ENCODE assay signal across 33 cellular contexts in the genomic region with DNA sequence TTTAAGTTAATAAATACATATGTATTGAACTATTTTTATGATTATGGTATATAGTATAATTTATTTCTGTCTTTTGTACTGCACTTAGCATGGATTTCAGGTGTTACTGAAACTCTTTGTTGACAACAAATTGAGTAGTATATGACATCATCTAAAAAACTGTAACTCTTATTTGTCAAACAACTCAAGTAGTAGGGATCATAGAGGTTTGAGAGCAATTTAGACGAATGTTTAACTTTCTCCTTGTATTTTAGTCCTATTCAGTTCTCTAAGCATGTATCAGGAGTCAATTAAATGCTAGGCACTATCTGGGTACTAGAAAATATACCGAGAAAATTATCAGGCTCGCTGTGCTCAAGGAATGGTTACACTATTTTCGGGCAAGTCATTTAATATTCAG.
"Had no signal": no experiment of that assay in that cellular context is flagged by ENCODE, and none has a peak within 500 bp of the region (broad histone marks: within the 10 kb centered on the region; RNA-seq: fewer than 3 reads in every experiment).

No MANE protein-coding gene starts in this region.

- H3K4me1 ChIP-seq: pancreas, prostate gland, sigmoid colon, suprapubic skin had no signal

- H3K36me3 ChIP-seq: cardiac muscle cell, pancreas, prostate gland, sigmoid colon, suprapubic skin, tibial artery had no signal

- H3K4me3 Mint-ChIP-seq: activated naive CD8-positive, alpha-beta T cell; activated T-cell treated with anti-CD3 and anti-CD28 coated beads, Interleukin-2, amount 50 U/mL, for 72 hours; effector memory CD8-positive, alpha-beta T cell; memory B cell; naive thymus-derived CD8-positive, alpha-beta T cell; neural crest cell had no signal

- DNase-seq: activated CD4-positive, alpha-beta T cell treated with anti-CD3 and anti-CD28 coated beads for 4 hours; activated CD4-positive, alpha-beta T cell treated with anti-CD3 and anti-CD28 coated beads, Interleukin-2, amount 50 U/mL, for 4 hours; activated naive CD4-positive, alpha-beta T cell treated with Interleukin-2 at 50 U/mL for 16 hours; activated T-cell treated with anti-CD3 and anti-CD28 coated beads for 4 hours; activated T-cell treated with anti-CD3 and anti-CD28 coated beads, Interleukin-2, amount 50 U/mL, for 72 hours; anterior cingulate cortex; effector memory CD8-positive, alpha-beta T cell; foreskin fibroblast; head of caudate nucleus; hippocampal formation; kidney; left colon; naive thymus-derived CD8-positive, alpha-beta T cell; nucleus accumbens; pancreas; retina; sigmoid colon; stimulated activated CD4-positive, alpha-beta T cell treated with anti-CD3 and anti-CD28 coated beads, Interleukin-2, amount 100 ng/mL, for 24 hours; stimulated activated naive CD4-positive, alpha-beta T cell; T-helper 9 cell; tibial artery had no signal

- H3K9me3 Mint-ChIP-seq: activated T-cell treated with anti-CD3 and anti-CD28 coated beads, Interleukin-2, amount 50 U/mL, for 72 hours; neural crest cell had no signal

- H3K27me3 ChIP-seq: cardiac muscle cell, pancreas, sigmoid colon, suprapubic skin, tibial artery had no signal

- H3K27me3 Mint-ChIP-seq: activated naive CD8-positive, alpha-beta T cell; effector memory CD8-positive, alpha-beta T cell; memory B cell; naive thymus-derived CD8-positive, alpha-beta T cell had no signal

- ATAC-seq: activated T-cell treated with anti-CD3 and anti-CD28 coated beads, Interleukin-2, amount 50 U/mL, for 72 hours; effector memory CD8-positive, alpha-beta T cell; esophagus mucosa; left colon; naive thymus-derived CD8-positive, alpha-beta T cell; pancreas had no signal

- H3K27ac Mint-ChIP-seq: activated naive CD8-positive, alpha-beta T cell; activated T-cell treated with anti-CD3 and anti-CD28 coated beads, Interleukin-2, amount 50 U/mL, for 72 hours; effector memory CD8-positive, alpha-beta T cell; memory B cell; naive thymus-derived CD8-positive, alpha-beta T cell had no signal

- FAIRE-seq: kidney, pancreas, TTC549, urothelium cell line had no signal

- H3K4me1 Mint-ChIP-seq: memory B cell; naive thymus-derived CD8-positive, alpha-beta T cell; neural crest cell had no signal

- H3K27ac ChIP-seq: cardiac muscle cell, coronary artery, pancreas, prostate gland, sigmoid colon, suprapubic skin, tibial artery, VCaP had no signal

- H3K36me3 Mint-ChIP-seq: activated naive CD8-positive, alpha-beta T cell; memory B cell had no signal

- H3K4me3 ChIP-seq: cardiac muscle cell, coronary artery, pancreas, prostate gland, sigmoid colon, smooth muscle cell, suprapubic skin, tibial artery had no signal

- H3K4me2 ChIP-seq: smooth muscle cell had no signal

- H3K9me3 ChIP-seq: pancreas, prostate gland, sigmoid colon, suprapubic skin, tibial artery had no signal
